In the genomic region with DNA sequence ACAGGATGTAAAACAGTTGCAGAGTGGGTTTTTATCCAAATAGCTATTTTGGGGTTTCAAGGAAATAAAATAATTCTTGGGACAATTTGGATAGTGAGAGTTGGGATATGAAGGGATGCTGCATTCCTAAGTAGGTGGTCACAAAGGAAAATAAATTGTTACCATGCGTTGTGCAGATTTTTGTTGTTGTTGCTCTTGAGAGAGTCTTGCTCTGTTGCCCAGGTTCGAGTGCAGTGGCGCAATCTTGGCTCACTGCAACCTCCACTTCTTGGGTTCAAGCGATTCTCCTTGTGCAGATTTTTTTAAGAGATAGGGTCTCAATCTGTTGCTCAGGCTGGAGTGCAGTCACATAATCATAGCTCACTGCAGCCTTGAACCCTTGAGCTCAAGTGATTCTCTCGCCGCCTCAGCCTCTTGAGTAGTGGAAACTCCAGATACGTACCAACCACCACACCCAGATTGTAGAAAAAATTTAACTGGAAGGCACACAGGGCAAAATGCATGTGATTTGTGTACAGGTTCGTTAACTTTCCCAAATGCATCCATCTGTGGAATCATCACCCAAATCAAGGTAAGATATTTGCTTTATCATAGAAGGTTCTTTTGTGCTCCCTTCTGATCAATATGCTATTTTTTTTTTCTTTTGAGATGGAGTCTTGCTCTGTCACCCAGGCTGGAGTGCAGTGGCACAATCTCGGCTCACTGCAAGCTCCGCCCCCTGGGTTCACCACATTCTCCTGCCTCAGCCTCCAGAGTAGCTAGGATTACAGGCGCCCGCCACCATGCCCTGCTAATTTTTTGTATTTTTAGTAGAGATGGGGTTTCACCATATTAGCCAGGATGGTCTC, we compare ENCODE assay signal across 1 cellular context.
A peak's percentile ranks its signal among the peaks of the same experiment; 100 is the strongest.
TF ChIP-seq lines count a peak whose summit lies in the region.

No MANE protein-coding gene starts in this region.

TF ChIP-seq in K562, 482 proteins besides CTCF, POLR2A, EP300 and RAD21:
- TF ChIP-seq BDP1 (IDR thresholded peaks at IDR 0.05; ENCODE audit: insufficient read depth, insufficient read length): no peak
- no peak for TF ChIP-seq PCBP2 (IDR thresholded peaks at IDR 0.05; ENCODE audit: low read depth, low read length, poor library complexity, severe bottlenecking)
- peak; percentile 56 for TF ChIP-seq POLR2G (IDR thresholded peaks at IDR 0.05; ENCODE audit: low read depth, low read length)
- no peak for TF ChIP-seq RCOR1 (IDR thresholded peaks at IDR 0.05; ENCODE audit: borderline replicate concordance in 1 of 2, low read depth in 2 of 2, low read length in 2 of 2)
- TF ChIP-seq CEBPB (tag; IDR thresholded peaks at IDR 0.05): peak; percentile 58
- peak; percentile 64 for TF ChIP-seq ZNF121 (CRISPR knock-in tag; conservative IDR thresholded peaks at IDR 0.05)
- peak; percentile 72 for TF ChIP-seq RBM22 (IDR thresholded peaks at IDR 0.05; ENCODE audit: low read depth, low read length, poor library complexity, severe bottlenecking)
- TF ChIP-seq POLR2B (IDR thresholded peaks at IDR 0.05; ENCODE audit: low read depth, partially characterized antibody): peak; percentile 56
